ENCODE assay signal across 12 cellular contexts in the genomic region with DNA sequence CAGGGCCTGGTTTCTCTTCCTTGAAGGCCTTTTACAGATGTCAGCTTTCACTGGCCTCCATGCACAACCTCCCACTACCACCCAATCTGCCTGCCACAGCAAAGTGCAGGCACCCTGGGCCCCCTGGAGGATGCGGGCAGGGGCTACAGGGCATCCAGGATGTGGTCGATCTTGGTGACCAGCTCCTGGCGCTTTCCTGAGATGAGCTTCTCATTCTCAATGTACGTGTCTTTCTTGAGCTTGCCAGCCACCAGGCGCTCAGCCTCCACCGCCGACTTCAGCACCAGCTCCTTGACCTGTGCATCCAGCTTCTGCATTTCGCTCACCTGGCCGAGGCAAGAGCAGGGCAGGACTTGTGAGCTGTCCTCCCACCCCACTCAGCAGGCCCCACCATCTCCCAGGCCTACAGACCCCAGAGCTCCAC. TPM values are rescaled to one million over a fixed set of nuclear protein-coding genes. Genes with fewer than 3 reads are reported as not detected.
DNase-seq lines count a peak whose midpoint lies in the region; ATAC-seq, FAIRE-seq and TF ChIP-seq lines count a peak whose summit lies in the region.
"Had no signal": no experiment of that assay in that cellular context is flagged by ENCODE, and none has a peak within 500 bp of the region (broad histone marks: within the 10 kb centered on the region; RNA-seq: fewer than 3 reads in every experiment).

No MANE protein-coding gene starts in this region.

- TF ChIP-seq POLR2A in GM18505 (IDR thresholded peaks at IDR 0.05; ENCODE audit: borderline replicate concordance, extremely low read depth, insufficient read depth, insufficient read length) (no peak), vagina (IDR thresholded peaks at IDR 0.05) (no peak)

- TF ChIP-seq CTCF in D721Med (IDR thresholded peaks at IDR 0.05; ENCODE audit: insufficient read depth, missing control alignments), result peak; percentile 0
- peak; percentile 9 for TF ChIP-seq CTCF in epithelial cell of proximal tubule (conservative IDR thresholded peaks at IDR 0.05; ENCODE audit: low read depth, low read length)
- TF ChIP-seq CTCF in vagina (IDR thresholded peaks at IDR 0.05), result no peak

- no peak for FAIRE-seq in D721Med (lab: Jason Lieb, UNC)
- no peak for FAIRE-seq in GM19239 (lab: Jason Lieb, UNC)

- H3K4me1 ChIP-seq in ACC112 (ENCODE audit: control insufficient read depth, insufficient read depth, low read length, unreplicated experiment) (peaks cover 65% of the 10 kb centered on the region), vagina (peaks cover 34% of the 10 kb centered on the region)

- peaks cover 54% of the 10 kb centered on the region for H3K79me2 ChIP-seq in ACC112 (ENCODE audit: control insufficient read depth, insufficient read depth, low read length, unreplicated experiment)

- H3K9me3 ChIP-seq in vagina, result no peaks in the 10 kb centered on the region
- H3K9me3 ChIP-seq: thoracic aorta had no signal

- H3K27ac ChIP-seq in ACC112 (ENCODE audit: low read depth, low read length), result peak overlapping the region; percentile 92
- no peak overlapping the region for H3K27ac ChIP-seq in vagina
- H3K27ac ChIP-seq: thoracic aorta had no signal

- DNase-seq in D721Med (ENCODE audit: insufficient read length, low spot score) (no peak), SK-MEL-5 (ENCODE audit: low read depth, low spot score) (peak; percentile 24), epithelial cell of proximal tubule (ENCODE audit: low read depth) (no peak), GM19239 (ENCODE audit: insufficient read length, low spot score) (no peak), NCI-H146 (lab: John Stamatoyannopoulos, UW) (no peak), vagina (ENCODE audit: extremely low spot score in 2 of 2) (no peak)
- DNase-seq: DMS153, nucleus accumbens had no signal

- intact Hi-C loops in vagina (cut with DNase I), result no loop called here

- ATAC-seq in GM18505 (IDR thresholded peaks at IDR 0.05; ENCODE audit: unreplicated experiment), result no peak
- ATAC-seq: WTC11 had no signal

- H3K36me3 ChIP-seq in ACC112 (ENCODE audit: insufficient read depth, low read length) (peaks cover 40% of the 10 kb centered on the region), vagina (peaks cover 0 to 50% of the 10 kb centered on the region in 2 donors)

- no peak overlapping the region for H2AFZ ChIP-seq in ACC112 (ENCODE audit: low read length, unreplicated experiment)

- in situ Hi-C loops in SK-MEL-5 (cut with HindIII; ENCODE audit: low pct_unique_long_range_greater_than_20kb, low sequenced_read_pairs), result no loop called here

- H3K27me3 ChIP-seq in ACC112 (ENCODE audit: insufficient read depth, low read length) (no peaks in the 10 kb centered on the region), vagina (no peaks in the 10 kb centered on the region)

- H3K4me3 ChIP-seq in ACC112 (ENCODE audit: low read depth, low read length) (no peak overlapping the region), epithelial cell of proximal tubule (ENCODE audit: low read depth, low read length) (no peak overlapping the region), vagina (no peak overlapping the region)
- H3K4me3 ChIP-seq: thoracic aorta had no signal

RNA-seq across cellular contexts. Expression of a gene that starts 30.3 kb away (rescaled TPM):
- total RNA-seq in SK-MEL-5 (2014; rRNA removed; shearing (Covaris generic)), result 570 and 632 TPM in 2 replicates
- 397 and 444 TPM in 2 replicates for polyA plus RNA-seq in SK-MEL-5 (2015; cell fraction: cytosol; rRNA removed)
- polyA plus RNA-seq in SK-MEL-5 (2015; cell fraction: nucleus; rRNA removed), result 47.7 and 59.8 TPM in 2 replicates
- 285 and 329 TPM in 2 replicates for total RNA-seq in epithelial cell of proximal tubule
- total RNA-seq in vagina, result 149 TPM

Comparison
In these comparisons a context has a peak if more than half of its experiments do, and no peak if none do; other contexts are left out.
1. CTCF ChIP-seq: peak in D721Med (single experiment) and epithelial cell of proximal tubule (single experiment); none in vagina (0 of 3).